10 cellular contexts compared by ENCODE assay signal in genomic region chr18:62596145-62597005, GRCh38.
DNase-seq lines count a peak whose midpoint lies in the region; ATAC-seq and TF ChIP-seq lines count a peak whose summit lies in the region.
"Had no signal": no experiment of that assay in that cellular context is flagged by ENCODE, and none has a peak within 500 bp of the region (broad histone marks: within the 10 kb centered on the region; RNA-seq: fewer than 3 reads in every experiment).

No MANE protein-coding gene starts in this region.

- intact Hi-C loops in esophagus squamous epithelium (cut with DNase I): no loop called here

- H4K20me1 ChIP-seq in MM.1S (ENCODE audit: insufficient read depth, low read length): no peaks in the 10 kb centered on the region

- 0 to 5% methylated on average over 12 to 16 of the region's 90 CpGs for WGBS in esophagus squamous epithelium, 2 donors

- H3K27me3 Mint-ChIP-seq in nephron progenitor cell (ENCODE audit: low read depth, poor library complexity): peaks cover 33% of the 10 kb centered on the region

- TF ChIP-seq CTCF in MM.1S (IDR thresholded peaks at IDR 0.05; ENCODE audit: low read length) (no peak), esophagus squamous epithelium (IDR thresholded peaks at IDR 0.05) (no peak), nephron progenitor cell (IDR thresholded peaks at IDR 0.05) (no peak)

- no peaks in the 10 kb centered on the region for H3K4me1 ChIP-seq in MM.1S (ENCODE audit: low read length)
- H3K4me1 ChIP-seq in esophagus squamous epithelium: peaks cover 11 to 17% (median 13%) of the 10 kb centered on the region in 3 donors

- H3K4me3 ChIP-seq in MM.1S (ENCODE audit: low read length) (no peak overlapping the region), esophagus squamous epithelium (peak overlapping the region; percentile 6 to 56 (median 36))

- H3K9me3 Mint-ChIP-seq in nephron progenitor cell: peaks cover 27% of the 10 kb centered on the region

- no peaks in the 10 kb centered on the region for H3K36me3 ChIP-seq in MM.1S (replicated peaks; ENCODE audit: insufficient read depth, low read length)
- H3K36me3 ChIP-seq in esophagus squamous epithelium: no peaks in the 10 kb centered on the region

- no peaks in the 10 kb centered on the region for H3K9me3 ChIP-seq in MM.1S (replicated peaks; ENCODE audit: insufficient read depth, low read length)
- no peaks in the 10 kb centered on the region for H3K9me3 ChIP-seq in esophagus squamous epithelium

- no peaks in the 10 kb centered on the region for H3F3A ChIP-seq in MM.1S (ENCODE audit: insufficient read depth, low read length)

- no peak for ATAC-seq in HG02571 (IDR thresholded peaks at IDR 0.05; ENCODE audit: unreplicated experiment)
- ATAC-seq in HG03342 (IDR thresholded peaks at IDR 0.05; ENCODE audit: unreplicated experiment): no peak

- no peak overlapping the region for H3K27ac Mint-ChIP-seq in nephron progenitor cell
- H3K27ac Mint-ChIP-seq: stimulated activated naive CD8-positive, alpha-beta T cell treated with anti-CD3 and anti-CD28 coated beads, Interleukin-15, Interleukin-2, amounts not matched to agents 100 ng/mL and 50 ng/mL, for 24 hours had no signal

- H3K9me2 ChIP-seq in MM.1S (replicated peaks; ENCODE audit: insufficient read depth, low read length): no peaks in the 10 kb centered on the region

- H3K4me1 Mint-ChIP-seq in nephron progenitor cell: peaks cover under 1% of the 10 kb centered on the region

- peak overlapping the region; percentile 18; the same call in 1 of the 2 replicates for H3K4me2 ChIP-seq in MM.1S (ENCODE audit: low read depth, low read length)
- H3K4me2 ChIP-seq: KMS-11 had no signal

- peak overlapping the region; percentile 83 for H3K4me3 Mint-ChIP-seq in nephron progenitor cell
- H3K4me3 Mint-ChIP-seq: stimulated activated naive CD8-positive, alpha-beta T cell treated with anti-CD3 and anti-CD28 coated beads, Interleukin-15, Interleukin-2, amounts not matched to agents 100 ng/mL and 50 ng/mL, for 24 hours had no signal

- no peak overlapping the region for H2AFZ ChIP-seq in MM.1S (ENCODE audit: low read length)

- peaks cover 10% of the 10 kb centered on the region for H3K36me3 Mint-ChIP-seq in nephron progenitor cell (ENCODE audit: low read depth)

- TF ChIP-seq POLR2A in esophagus squamous epithelium (IDR thresholded peaks at IDR 0.05): no peak

- no peaks in the 10 kb centered on the region for H3K27me3 ChIP-seq in MM.1S (replicated peaks; ENCODE audit: insufficient read depth, low read length)
- peaks cover 8 to 77% (median 10%) of the 10 kb centered on the region in 4 donors for H3K27me3 ChIP-seq in esophagus squamous epithelium

- no peak overlapping the region for H3K9ac ChIP-seq in MM.1S (ENCODE audit: low read length)
- H3K9ac ChIP-seq: KMS-11 had no signal

- H3K27ac ChIP-seq in MM.1S (ENCODE audit: low read length) (no peak overlapping the region), esophagus squamous epithelium (no peak overlapping the region)
- H3K27ac ChIP-seq: KMS-11 had no signal

- no peaks in the 10 kb centered on the region for H3K79me2 ChIP-seq in MM.1S (ENCODE audit: low read length)

- peak; percentile 49 for DNase-seq in AG08396 (ENCODE audit: low spot score)
- DNase-seq in MM.1S: no peak
- no peak for DNase-seq in esophagus squamous epithelium (lab: John Stamatoyannopoulos, UW)
- peak; percentile 73 for DNase-seq in nephron progenitor cell
- no peak for DNase-seq in Kasumi-1 (lab: John Stamatoyannopoulos, UW)
- DNase-seq in NCI-H1048 (lab: John Stamatoyannopoulos, UW): no peak

Comparison
In these comparisons a context has a peak if more than half of its experiments do, and no peak if none do; other contexts are left out.
1. DNase-seq: peak in AG08396 (single experiment) and nephron progenitor cell (single experiment); none in MM.1S (single experiment), esophagus squamous epithelium (single experiment), Kasumi-1 (0 of 2) and NCI-H1048 (single experiment).